Comparison of ENCODE assay signal across 15 cellular contexts in genomic region chr14:69670093-69670492, GRCh38. TPM values are rescaled to one million over a fixed set of nuclear protein-coding genes. Genes with fewer than 3 reads are reported as not detected.
DNase-seq lines count a peak whose midpoint lies in the region; ATAC-seq and TF ChIP-seq lines count a peak whose summit lies in the region.
"Had no signal": no experiment of that assay in that cellular context is flagged by ENCODE, and none has a peak within 500 bp of the region (broad histone marks: within the 10 kb centered on the region; RNA-seq: fewer than 3 reads in every experiment).

No MANE protein-coding gene starts in this region.

- DNase-seq in left ventricle myocardium superior, result no peak
- no peak for DNase-seq in right atrium auricular region (ENCODE audit: low spot score)
- DNase-seq in astrocyte of the hippocampus (ENCODE audit: low read depth, low spot score), result peak; percentile 72
- DNase-seq in naive thymus-derived CD8-positive, alpha-beta T cell, result no peak
- no peak for DNase-seq in GM23338 (ENCODE audit: low spot score)
- no peak for DNase-seq in activated CD4-positive, alpha-beta T cell treated with anti-CD3 and anti-CD28 coated beads for 4 hours
- DNase-seq: activated naive CD4-positive, alpha-beta T cell treated with Interleukin-2 at 50 U/mL for 16 hours; foreskin melanocyte; midbrain; NCI-H1436 had no signal

- H3K9me2 ChIP-seq in GM23338 (ENCODE audit: insufficient read depth), result 0 out of 2 replicates have a peak, but pooled peaks cover 5% of the 10 kb centered on the region

- no peaks in the 10 kb centered on the region for H3K27me3 Mint-ChIP-seq in naive thymus-derived CD8-positive, alpha-beta T cell
- peaks cover 2% of the 10 kb centered on the region for H3K27me3 Mint-ChIP-seq in GM23338 (ENCODE audit: insufficient read depth, low read depth, poor library complexity)
- H3K27me3 Mint-ChIP-seq: central memory CD8-positive, alpha-beta T cell had no signal

- H3K27ac Mint-ChIP-seq in naive thymus-derived CD8-positive, alpha-beta T cell, result peak overlapping the region in 6 of 10 donors; percentile 22 to 77 (median 63)
- no peak overlapping the region for H3K27ac Mint-ChIP-seq in GM23338

- no peaks in the 10 kb centered on the region for H3K27me3 ChIP-seq in right atrium auricular region
- no peaks in the 10 kb centered on the region for H3K27me3 ChIP-seq in GM23338 (ENCODE audit: insufficient read depth)

- H3K27ac ChIP-seq in right atrium auricular region (peak overlapping the region in 1 of 2 donors; percentile 37), GM23338 (ENCODE audit: low read depth) (no peak overlapping the region)
- H3K27ac ChIP-seq: C4-2B, PC-9 had no signal

- no peaks in the 10 kb centered on the region for H3K79me2 ChIP-seq in GM23338 (replicated peaks; ENCODE audit: insufficient read depth)

- H3K36me3 Mint-ChIP-seq in naive thymus-derived CD8-positive, alpha-beta T cell, result peaks cover 7 to 31% (median 13%) of the 10 kb centered on the region in 3 donors
- no peaks in the 10 kb centered on the region for H3K36me3 Mint-ChIP-seq in GM23338 (ENCODE audit: low read depth)

- H3K4me3 Mint-ChIP-seq in naive thymus-derived CD8-positive, alpha-beta T cell, result peak overlapping the region in 2 of 10 donors; percentile 7 to 51
- H3K4me3 Mint-ChIP-seq in GM23338, result no peak overlapping the region
- H3K4me3 Mint-ChIP-seq: central memory CD8-positive, alpha-beta T cell had no signal

- intact Hi-C loops in left ventricle myocardium superior (cut with micrococcal nuclease), result no loop called here

- H3K36me3 ChIP-seq in right atrium auricular region (no peaks in the 10 kb centered on the region), GM23338 (ENCODE audit: insufficient read depth) (no peaks in the 10 kb centered on the region)
- H3K36me3 ChIP-seq: HAP-1 had no signal

- TF ChIP-seq CTCF in right atrium auricular region (IDR thresholded peaks at IDR 0.05) (no peak), GM23338 (conservative IDR thresholded peaks at IDR 0.05; ENCODE audit: low read depth in 2 of 2) (no peak)

- H3K4me3 ChIP-seq in right atrium auricular region, result no peak overlapping the region
- no peak overlapping the region for H3K4me3 ChIP-seq in GM23338
- H3K4me3 ChIP-seq: HAP-1, PC-9 had no signal

- no peak overlapping the region for H2AFZ ChIP-seq in GM23338
- H2AFZ ChIP-seq: PC-9 had no signal

- POLR2A ChIA-PET in naive thymus-derived CD8-positive, alpha-beta T cell (lab: Charles Lee), result interaction anchor here (0.7 kb wide), 1 partner anchor 34 kb away, joined by 3 read pairs; no protein-coding TSS in a partner anchor

- no peak overlapping the region for H3K4me2 ChIP-seq in GM23338
- H3K4me2 ChIP-seq: PC-9 had no signal

- H3K4me1 Mint-ChIP-seq in naive thymus-derived CD8-positive, alpha-beta T cell, result peaks cover 68 to 97% (median 94%) of the 10 kb centered on the region in 4 donors
- peaks cover 34% of the 10 kb centered on the region for H3K4me1 Mint-ChIP-seq in GM23338

- peaks cover 0 to 5% (median 0%) of the 10 kb centered on the region in 9 donors for H3K9me3 Mint-ChIP-seq in naive thymus-derived CD8-positive, alpha-beta T cell
- no peaks in the 10 kb centered on the region for H3K9me3 Mint-ChIP-seq in GM23338
- H3K9me3 Mint-ChIP-seq: central memory CD8-positive, alpha-beta T cell had no signal

- H3K9me3 ChIP-seq in right atrium auricular region, result no peaks in the 10 kb centered on the region
- H3K9me3 ChIP-seq: HAP-1 had no signal

- H4K20me1 ChIP-seq in GM23338 (replicated peaks; ENCODE audit: insufficient read depth), result no peaks in the 10 kb centered on the region

- ATAC-seq in left ventricle myocardium superior (peak; percentile 49), GM23338 (no peak), GM21423 (IDR thresholded peaks at IDR 0.05; ENCODE audit: unreplicated experiment) (no peak)
- no peak for ATAC-seq in naive thymus-derived CD8-positive, alpha-beta T cell

- no peaks in the 10 kb centered on the region for H3F3A ChIP-seq in GM23338 (replicated peaks; ENCODE audit: low read depth)

- H3K4me1 ChIP-seq in right atrium auricular region, result peaks cover 0 to 88% of the 10 kb centered on the region in 2 donors
- H3K4me1 ChIP-seq in GM23338 (ENCODE audit: insufficient read depth), result peaks cover 4% of the 10 kb centered on the region; the same call in 1 of the 2 replicates

TF ChIP-seq in GM23338, 12 proteins besides CTCF, POLR2A, EP300 and RAD21:
- TF ChIP-seq ZNF114 (CRISPR knock-in tag; IDR thresholded peaks at IDR 0.05) (no peak), ETS1 (IDR thresholded peaks at IDR 0.05) (no peak), STAT1 (IDR thresholded peaks at IDR 0.05; ENCODE audit: unreplicated experiment) (no peak), NANOG (IDR thresholded peaks at IDR 0.05; ENCODE audit: borderline replicate concordance) (no peak), EZH2 (IDR thresholded peaks at IDR 0.05; ENCODE audit: low read depth, unreplicated experiment) (no peak), ZNF331 (CRISPR knock-in tag; IDR thresholded peaks at IDR 0.05; ENCODE audit: low read depth) (no peak), EZH2phosphoT487 (IDR thresholded peaks at IDR 0.05; ENCODE audit: unreplicated experiment) (no peak)

RNA-seq across cellular contexts. Expression of gene SUSD6, which starts 58.7 kb away (rescaled TPM):
- total RNA-seq in left ventricle myocardium superior (21.4 TPM), right atrium auricular region (10 to 100 TPM; 19.2 to 24.7 TPM)
- 10 to 100 TPM; 34.7 to 38.8 TPM for total RNA-seq in naive thymus-derived CD8-positive, alpha-beta T cell
- 1 to 10 TPM; 4.5 to 6.8 (median 5.6) TPM for polyA plus RNA-seq in naive thymus-derived CD8-positive, alpha-beta T cell
- total RNA-seq in GM23338 (2014; rRNA removed; shearing (Covaris generic)), result 3.4 and 4.5 TPM in 2 replicates
- 2.8 and 3.3 TPM in 2 replicates for polyA plus RNA-seq in GM23338 (2016; fragmentation: Nextera tagmentation; extraction: Ambion mirVana)
